ENCODE assay signal across 9 cellular contexts in genomic region chr1:1361982-1362423, GRCh38. TPM values are rescaled to one million over a fixed set of nuclear protein-coding genes. Genes with fewer than 3 reads are reported as not detected.
A peak's percentile ranks its signal among the peaks of the same experiment; 100 is the strongest.
DNase-seq lines count a peak whose midpoint lies in the region; ATAC-seq and TF ChIP-seq lines count a peak whose summit lies in the region.
"Had no signal": no experiment of that assay in that cellular context is flagged by ENCODE, and none has a peak within 500 bp of the region (broad histone marks: within the 10 kb centered on the region; RNA-seq: fewer than 3 reads in every experiment).

No MANE protein-coding gene starts in this region.

- DNase-seq in Right ventricle myocardium inferior (ENCODE audit: missing footprints) (peak; percentile 86), cardiac septum (ENCODE audit: low spot score) (no peak), fibroblast of peridontal ligament (ENCODE audit: extremely low read depth) (peak; percentile 87)
- no peak for DNase-seq in activated CD4-positive, alpha-beta T cell treated with anti-CD3 and anti-CD28 coated beads, Interleukin-2, amount 10 ng/mL, durations not matched to agents 7 days and 5 days
- DNase-seq: C1 segment of cervical spinal cord had no signal

- peak; percentile 47 for ATAC-seq in Right ventricle myocardium inferior
- ATAC-seq in GM19324 (IDR thresholded peaks at IDR 0.05; ENCODE audit: low FRiP score, unreplicated experiment), result no peak
- ATAC-seq in GM18909 (IDR thresholded peaks at IDR 0.05; ENCODE audit: poor library complexity, unreplicated experiment), result no peak
- no peak for ATAC-seq in HG02981 (IDR thresholded peaks at IDR 0.05; ENCODE audit: unreplicated experiment)

- H3K4me1 Mint-ChIP-seq in nephron, result peaks cover 26% of the 10 kb centered on the region
- peaks cover 22% of the 10 kb centered on the region for H3K4me1 Mint-ChIP-seq in activated CD4-positive, alpha-beta T cell treated with anti-CD3 and anti-CD28 coated beads, Interleukin-2, amount 10 ng/mL, durations not matched to agents 7 days and 5 days

- H3K36me3 Mint-ChIP-seq in nephron (ENCODE audit: low read depth), result no peaks in the 10 kb centered on the region
- H3K36me3 Mint-ChIP-seq in activated CD4-positive, alpha-beta T cell treated with anti-CD3 and anti-CD28 coated beads, Interleukin-2, amount 10 ng/mL, durations not matched to agents 7 days and 5 days (ENCODE audit: low read depth), result no peaks in the 10 kb centered on the region

- peak overlapping the region; percentile 34 to 82 (median 73) for H3K4me3 Mint-ChIP-seq in nephron
- no peak overlapping the region for H3K4me3 Mint-ChIP-seq in activated CD4-positive, alpha-beta T cell treated with anti-CD3 and anti-CD28 coated beads, Interleukin-2, amount 10 ng/mL, durations not matched to agents 7 days and 5 days

- no peaks in the 10 kb centered on the region for H3K9me3 Mint-ChIP-seq in nephron
- H3K9me3 Mint-ChIP-seq in activated CD4-positive, alpha-beta T cell treated with anti-CD3 and anti-CD28 coated beads, Interleukin-2, amount 10 ng/mL, durations not matched to agents 7 days and 5 days, result peaks cover 2% of the 10 kb centered on the region

- TF ChIP-seq CTCF in nephron (IDR thresholded peaks at IDR 0.05; ENCODE audit: unreplicated experiment in 3 of 3), result no peak

- intact Hi-C loops in Right ventricle myocardium inferior (cut with DNase I), result no loop called here
- intact Hi-C loops in cardiac septum (cut with DNase I), result no loop called here

- H3K27ac Mint-ChIP-seq in nephron, result peak overlapping the region; percentile 94 to 98 (median 96)
- H3K27ac Mint-ChIP-seq in activated CD4-positive, alpha-beta T cell treated with anti-CD3 and anti-CD28 coated beads, Interleukin-2, amount 10 ng/mL, durations not matched to agents 7 days and 5 days, result no peak overlapping the region

- POLR2A ChIA-PET in activated CD4-positive, alpha-beta T cell treated with anti-CD3 and anti-CD28 coated beads, Interleukin-2, amount 10 ng/mL, durations not matched to agents 7 days and 5 days (lab: Charles Lee), result no interaction called here

- CTCF ChIA-PET in activated CD4-positive, alpha-beta T cell treated with anti-CD3 and anti-CD28 coated beads, Interleukin-2, amount 10 ng/mL, durations not matched to agents 7 days and 5 days (lab: Charles Lee), result no interaction called here

- no peaks in the 10 kb centered on the region for H3K27me3 Mint-ChIP-seq in nephron (ENCODE audit: low read depth)
- H3K27me3 Mint-ChIP-seq in activated CD4-positive, alpha-beta T cell treated with anti-CD3 and anti-CD28 coated beads, Interleukin-2, amount 10 ng/mL, durations not matched to agents 7 days and 5 days, result peaks cover 12% of the 10 kb centered on the region

RNA-seq across cellular contexts. Expression of gene MXRA8, which starts 3.6 kb away (rescaled TPM):
- 21.8 TPM for total RNA-seq in Right ventricle myocardium inferior
- total RNA-seq in cardiac septum, result 30.5 TPM
- total RNA-seq in activated CD4-positive, alpha-beta T cell treated with anti-CD3 and anti-CD28 coated beads, Interleukin-2, amount 10 ng/mL, durations not matched to agents 7 days and 5 days, result under 1 TPM; 0.15 to 0.30 TPM

RNA-seq across cellular contexts. Expression of gene DVL1, which starts 12.8 kb away (rescaled TPM):
- 119 TPM for total RNA-seq in Right ventricle myocardium inferior
- total RNA-seq in cardiac septum, result 96.2 TPM
- total RNA-seq in activated CD4-positive, alpha-beta T cell treated with anti-CD3 and anti-CD28 coated beads, Interleukin-2, amount 10 ng/mL, durations not matched to agents 7 days and 5 days, result 10 to 100 TPM; 33.0 to 34.0 TPM

RNA-seq across cellular contexts. Expression of gene AURKAIP1, which starts 13.0 kb away (rescaled TPM):
- 265 TPM for total RNA-seq in Right ventricle myocardium inferior
- total RNA-seq in cardiac septum, result 174 TPM
- total RNA-seq in activated CD4-positive, alpha-beta T cell treated with anti-CD3 and anti-CD28 coated beads, Interleukin-2, amount 10 ng/mL, durations not matched to agents 7 days and 5 days, result 100 to 1,000 TPM; 101 to 125 TPM

RNA-seq across cellular contexts. Expression of gene TAS1R3, which starts 30.9 kb away (rescaled TPM):
- total RNA-seq in Right ventricle myocardium inferior (0.51 TPM), cardiac septum (0.62 TPM)
- 1 to 10 TPM; 3.1 to 3.7 TPM for total RNA-seq in activated CD4-positive, alpha-beta T cell treated with anti-CD3 and anti-CD28 coated beads, Interleukin-2, amount 10 ng/mL, durations not matched to agents 7 days and 5 days

RNA-seq across cellular contexts. Expression of gene CCNL2, which starts 37.1 kb away (rescaled TPM):
- total RNA-seq in Right ventricle myocardium inferior, result 49.4 TPM
- total RNA-seq in cardiac septum, result 78.6 TPM
- total RNA-seq in activated CD4-positive, alpha-beta T cell treated with anti-CD3 and anti-CD28 coated beads, Interleukin-2, amount 10 ng/mL, durations not matched to agents 7 days and 5 days, result 100 to 1,000 TPM; 122 to 131 TPM

Comparison
In these comparisons a context has a peak if more than half of its experiments do, and no peak if none do; other contexts are left out.
1. DNase-seq: peak in Right ventricle myocardium inferior (single experiment) and fibroblast of peridontal ligament (single experiment); none in cardiac septum (single experiment) and activated CD4-positive, alpha-beta T cell treated with anti-CD3 and anti-CD28 coated beads, Interleukin-2, amount 10 ng/mL, durations not matched to agents 7 days and 5 days (single experiment).
2. RNA of gene MXRA8, which starts 3.6 kb away (total RNA-seq): 30.5 TPM in cardiac septum (single experiment) and 21.8 TPM in Right ventricle myocardium inferior (single experiment); 0.15 to 0.30 TPM in activated CD4-positive, alpha-beta T cell treated with anti-CD3 and anti-CD28 coated beads, Interleukin-2, amount 10 ng/mL, durations not matched to agents 7 days and 5 days; every median in the first group is over 10 times any median in the second.